Comparison of ENCODE assay signal across 18 cellular contexts in genomic region chr14:57656853-57657252, GRCh38.
"Had no signal": no experiment of that assay in that cellular context is flagged by ENCODE, and none has a peak within 500 bp of the region (broad histone marks: within the 10 kb centered on the region; RNA-seq: fewer than 3 reads in every experiment).

No MANE protein-coding gene starts in this region.

- H3K4me3 ChIP-seq: neural progenitor cell, ovary, stomach, thoracic aorta had no signal

- H3K9me3 ChIP-seq: ovary, thoracic aorta had no signal

- H3K36me3 ChIP-seq: neural progenitor cell, ovary, stomach, thoracic aorta had no signal

- H3K27ac ChIP-seq: neural progenitor cell, ovary, stomach, thoracic aorta had no signal

- FAIRE-seq: endometrium, small intestine had no signal

- DNase-seq: effector memory CD4-positive, alpha-beta T cell; foreskin melanocyte; head of caudate nucleus; hippocampal formation; kidney glomerular epithelial cell; natural killer cell; nucleus accumbens; ovary; right cardiac atrium; small intestine; stimulated activated CD4-positive, alpha-beta T cell treated with anti-CD3 and anti-CD28 coated beads, Interleukin-12 subunit alpha, Interleukin-12 subunit beta, amount 100 ng/mL, for 4 hours; stimulated activated naive CD4-positive, alpha-beta T cell; stomach; substantia nigra; trophoblast cell had no signal

- H2AFZ ChIP-seq: neural progenitor cell had no signal

- H3K4me2 ChIP-seq: neural progenitor cell had no signal

- H3K4me1 ChIP-seq: stomach had no signal

- H3K27me3 ChIP-seq: neural progenitor cell, ovary had no signal
